In genomic region chr4:47478799-47479198, GRCh38 we compare ENCODE assay signal across 1 cellular context.
TF ChIP-seq lines count a peak whose summit lies in the region.

No MANE protein-coding gene starts in this region.

TF ChIP-seq in IMR-90, 13 proteins besides CTCF, POLR2A, EP300 and RAD21:
- no peak for TF ChIP-seq CHD1 (IDR thresholded peaks at IDR 0.05; ENCODE audit: low read depth, low read length)
- no peak for TF ChIP-seq MXI1 (IDR thresholded peaks at IDR 0.05; ENCODE audit: borderline replicate concordance, low read depth, low read length)
- no peak for TF ChIP-seq MAFK (IDR thresholded peaks at IDR 0.05; ENCODE audit: low read depth, low read length)
TF ChIP-seq in IMR-90: peak in this region for 0.
